8 cellular contexts compared by ENCODE assay signal in genomic region chr4:148376151-148376550, GRCh38.
DNase-seq lines count a peak whose midpoint lies in the region; ATAC-seq, FAIRE-seq and TF ChIP-seq lines count a peak whose summit lies in the region.

No MANE protein-coding gene starts in this region.

- no peak overlapping the region for H3K4me2 ChIP-seq in SK-N-SH

- H3K36me3 Mint-ChIP-seq in WTC11, result no peaks in the 10 kb centered on the region

- no peak overlapping the region for H3K4me3 Mint-ChIP-seq in WTC11

- H3F3A ChIP-seq in SK-N-SH (replicated peaks; ENCODE audit: insufficient read depth), result no peaks in the 10 kb centered on the region

- H4K20me1 ChIP-seq in SK-N-SH (ENCODE audit: insufficient read depth), result no peaks in the 10 kb centered on the region

- CTCF ChIA-PET in SK-N-SH (lab: Yijun Ruan, JAX) (interaction anchor here (0.8 to 0.9 kb wide), 2 partner anchors 10 to 17 kb away, joined by 3 read pairs; no protein-coding TSS in a partner anchor), WTC11 (lab: Charles Lee) (interaction anchor here (1.2 kb wide), 1 partner anchor 655 kb away, joined by 4 read pairs; no protein-coding TSS in a partner anchor)

- no peak for ATAC-seq in SK-N-SH treated with all-trans-retinoic acid at 6 μM for 48 hours
- ATAC-seq in WTC11, result no peak
- ATAC-seq in GM18511 (IDR thresholded peaks at IDR 0.05; ENCODE audit: unreplicated experiment), result no peak

- WGBS in SK-N-SH (ENCODE audit: low lambda C conversion rate), result 50% methylated on average over 3 of the region's 3 CpGs

- H3K9me2 ChIP-seq in SK-N-SH, result no peaks in the 10 kb centered on the region

- H3K9me3 ChIP-seq in SK-N-SH (no peaks in the 10 kb centered on the region), mucosa of stomach (ENCODE audit: control insufficient read depth, low read length) (no peaks in the 10 kb centered on the region)

- H3K27ac Mint-ChIP-seq in WTC11, result no peak overlapping the region

- H3K9me3 Mint-ChIP-seq in WTC11, result peaks cover 5% of the 10 kb centered on the region; the same call in 1 of the 2 replicates

- peak; percentile 3 for DNase-seq in SK-N-SH
- DNase-seq in NCI-H510A (lab: John Stamatoyannopoulos, UW), result peak; percentile 6
- DNase-seq in coronary artery (ENCODE audit: low spot score), result no peak
- no peak for DNase-seq in WTC11 (ENCODE audit: low spot score)
- DNase-seq in GM12892 (ENCODE audit: insufficient read length), result no peak

- H3K27me3 ChIP-seq in SK-N-SH (ENCODE audit: insufficient read depth), result no peaks in the 10 kb centered on the region
- H3K27me3 ChIP-seq in mucosa of stomach (ENCODE audit: control insufficient read depth, insufficient read depth, low read length), result no peaks in the 10 kb centered on the region

- TF ChIP-seq CTCF in SK-N-SH (IDR thresholded peaks at IDR 0.05), result no peak
- TF ChIP-seq CTCF in coronary artery (IDR thresholded peaks at IDR 0.05), result no peak
- TF ChIP-seq CTCF in WTC11 (IDR thresholded peaks at IDR 0.05), result no peak

- no peak for TF ChIP-seq POLR2A in GM12892 (IDR thresholded peaks at IDR 0.05; ENCODE audit: low read depth, low read length)

- H2AFZ ChIP-seq in SK-N-SH (ENCODE audit: low read depth), result no peak overlapping the region; the same call in 1 of the 2 replicates

- H3K27ac ChIP-seq in SK-N-SH (ENCODE audit: low read depth in 2 of 2, low read length in 1 of 2) (no peak overlapping the region), coronary artery (no peak overlapping the region)

- no peak for TF ChIP-seq EP300 in SK-N-SH (IDR thresholded peaks at IDR 0.05; ENCODE audit: borderline replicate concordance in 1 of 2, low read depth in 1 of 2, low read length in 1 of 2)

- no peak for FAIRE-seq in GM12892 (lab: Jason Lieb, UNC)

- no peaks in the 10 kb centered on the region for H3K27me3 Mint-ChIP-seq in WTC11 (ENCODE audit: low read depth)

- H3K4me1 ChIP-seq in SK-N-SH (ENCODE audit: control insufficient read depth in 1 of 2, insufficient read depth in 2 of 2, low read depth in 1 of 2, low read length in 1 of 2), result no peaks in the 10 kb centered on the region
- peaks cover 5% of the 10 kb centered on the region for H3K4me1 ChIP-seq in mucosa of stomach (ENCODE audit: control insufficient read depth, insufficient read depth, low read length)

- no peaks in the 10 kb centered on the region for H3K36me3 ChIP-seq in SK-N-SH (replicated peaks in 1 of 2; ENCODE audit: control insufficient read depth in 1 of 2, insufficient read depth in 2 of 2, low read length in 1 of 2)
- no peaks in the 10 kb centered on the region for H3K36me3 ChIP-seq in mucosa of stomach (ENCODE audit: control insufficient read depth, insufficient read depth, low read length)

- no peaks in the 10 kb centered on the region for H3K4me1 Mint-ChIP-seq in WTC11

- TF ChIP-seq RAD21 in SK-N-SH (IDR thresholded peaks at IDR 0.05; ENCODE audit: low read length), result no peak

- POLR2A ChIA-PET in SK-N-SH (lab: Yijun Ruan, JAX) (no interaction called here), WTC11 (lab: Charles Lee) (interaction anchor here (0.7 kb wide), 1 partner anchor 10 kb away, joined by 4 read pairs; no protein-coding TSS in a partner anchor)

- H3K79me2 ChIP-seq in SK-N-SH (ENCODE audit: insufficient read depth), result no peaks in the 10 kb centered on the region

- H3K9ac ChIP-seq in SK-N-SH (no peak overlapping the region), mucosa of stomach (ENCODE audit: low read length) (peak overlapping the region; percentile 41)

- no peak overlapping the region; a peak in 1 of 4 replicates for H3K4me3 ChIP-seq in SK-N-SH (ENCODE audit: low read depth in 2 of 2, low read length in 1 of 2)
- H3K4me3 ChIP-seq in coronary artery, result peak overlapping the region; percentile 53
- H3K4me3 ChIP-seq in mucosa of stomach (ENCODE audit: low read length), result no peak overlapping the region

TF ChIP-seq in SK-N-SH, 30 proteins besides CTCF, POLR2A, EP300 and RAD21 (continues in another document):
- no peak for TF ChIP-seq IRF3 (IDR thresholded peaks at IDR 0.05; ENCODE audit: low read depth, low read length)
- TF ChIP-seq YY1 (IDR thresholded peaks at IDR 0.05; ENCODE audit: low read depth), result no peak

TF ChIP-seq in SK-N-SH treated with all-trans-retinoic acid at 6 μM for 48 hours, 23 proteins besides CTCF, POLR2A, EP300 and RAD21 (continues in another document):
- TF ChIP-seq ZFP30 (CRISPR knock-in tag; IDR thresholded peaks at IDR 0.05), result no peak
- no peak for TF ChIP-seq TCF4 (CRISPR knock-in tag; IDR thresholded peaks at IDR 0.05; ENCODE audit: borderline replicate concordance)
- no peak for TF ChIP-seq TSHZ2 (CRISPR knock-in tag; IDR thresholded peaks at IDR 0.05)
- TF ChIP-seq ZNF565 (CRISPR knock-in tag; conservative IDR thresholded peaks at IDR 0.05; ENCODE audit: low read depth), result no peak
- TF ChIP-seq ZNF8 (CRISPR knock-in tag; IDR thresholded peaks at IDR 0.05), result no peak
- TF ChIP-seq OSR1 (CRISPR knock-in tag; IDR thresholded peaks at IDR 0.05), result no peak

TF ChIP-seq in WTC11, 78 proteins besides CTCF, POLR2A, EP300 and RAD21:
- TF ChIP-seq FOXJ3 (CRISPR knock-in tag; IDR thresholded peaks at IDR 0.05; ENCODE audit: borderline replicate concordance) (no peak), EMX1 (CRISPR knock-in tag; IDR thresholded peaks at IDR 0.05) (no peak), TP53 (CRISPR knock-in tag; IDR thresholded peaks at IDR 0.05) (no peak), SP1 (CRISPR knock-in tag; conservative IDR thresholded peaks at IDR 0.05) (no peak), GABPB1 (CRISPR knock-in tag; IDR thresholded peaks at IDR 0.05) (no peak), ZSCAN18 (CRISPR knock-in tag; IDR thresholded peaks at IDR 0.05) (no peak), E2F5 (CRISPR knock-in tag; IDR thresholded peaks at IDR 0.05) (no peak), ZNF121 (CRISPR knock-in tag; IDR thresholded peaks at IDR 0.05) (no peak), STAT6 (CRISPR knock-in tag; conservative IDR thresholded peaks at IDR 0.05; ENCODE audit: low read depth) (no peak)

Comparison
In these comparisons a context has a peak if more than half of its experiments do, and no peak if none do; other contexts are left out.
1. DNase-seq: peak in SK-N-SH (single experiment) and NCI-H510A (single experiment); none in coronary artery (single experiment), WTC11 (single experiment) and GM12892 (single experiment).